ENCODE assay signal across 22 cellular contexts in genomic region chr5:16619136-16619535, GRCh38. TPM values are rescaled to one million over a fixed set of nuclear protein-coding genes. Genes with fewer than 3 reads are reported as not detected.
DNase-seq lines count a peak whose midpoint lies in the region; ATAC-seq and TF ChIP-seq lines count a peak whose summit lies in the region.
"Had no signal": no experiment of that assay in that cellular context is flagged by ENCODE, and none has a peak within 500 bp of the region (broad histone marks: within the 10 kb centered on the region; RNA-seq: fewer than 3 reads in every experiment).

No MANE protein-coding gene starts in this region.

- no peak for TF ChIP-seq CTCF in VCaP (conservative IDR thresholded peaks at IDR 0.05)
- no peak for TF ChIP-seq CTCF in activated CD8-positive, alpha-beta T cell treated with anti-CD3 and anti-CD28 coated beads for 36 hours (IDR thresholded peaks at IDR 0.05)

- no peaks in the 10 kb centered on the region for H3K27me3 Mint-ChIP-seq in activated CD8-positive, alpha-beta T cell treated with anti-CD3 and anti-CD28 coated beads for 36 hours
- H3K27me3 Mint-ChIP-seq: T-cell had no signal

- peak overlapping the region; percentile 95 for H3K27ac ChIP-seq in VCaP

- DNase-seq in activated CD8-positive, alpha-beta T cell treated with anti-CD3 and anti-CD28 coated beads for 36 hours = no peak
- DNase-seq in NCI-H1417 treated with DMSO at 0.1 percent for 48 hours (lab: John Stamatoyannopoulos, UW) = no peak
- DNase-seq: AML-193, COR-L47, DMS 273 treated with DMSO at 0.1 percent for 48 hours, DND-41, KG1, MV-4-11, NCI-H187 treated with DMSO at 0.1 percent for 48 hours, NCI-H2227 treated with DMSO at 0.1 percent for 48 hours, NCI-H510A treated with DMSO at 0.1 percent for 48 hours, PC-3, RPMI8226, SHP77 treated with DMSO at 0.1 percent for 48 hours, SK-N-SH, T-cell had no signal

- no peak overlapping the region for H3K4me3 Mint-ChIP-seq in activated CD8-positive, alpha-beta T cell treated with anti-CD3 and anti-CD28 coated beads for 36 hours
- H3K4me3 Mint-ChIP-seq: T-cell had no signal

- peaks cover 13% of the 10 kb centered on the region for H3K4me1 Mint-ChIP-seq in activated CD8-positive, alpha-beta T cell treated with anti-CD3 and anti-CD28 coated beads for 36 hours (ENCODE audit: low read depth)

- no peaks in the 10 kb centered on the region for H3K9me3 Mint-ChIP-seq in activated CD8-positive, alpha-beta T cell treated with anti-CD3 and anti-CD28 coated beads for 36 hours
- H3K9me3 Mint-ChIP-seq: T-cell had no signal

- peak; percentile 48 for ATAC-seq in GM18907 (IDR thresholded peaks at IDR 0.05; ENCODE audit: unreplicated experiment)
- peak; percentile 38 for ATAC-seq in HG03097 (IDR thresholded peaks at IDR 0.05; ENCODE audit: low FRiP score, unreplicated experiment)
- ATAC-seq in GM18873 (IDR thresholded peaks at IDR 0.05; ENCODE audit: low FRiP score, unreplicated experiment) = no peak
- ATAC-seq in activated CD8-positive, alpha-beta T cell treated with anti-CD3 and anti-CD28 coated beads for 36 hours = no peak
- ATAC-seq in HG02571 (IDR thresholded peaks at IDR 0.05; ENCODE audit: unreplicated experiment) = no peak
- ATAC-seq: PC-3, T-cell had no signal

- POLR2A ChIA-PET in activated CD8-positive, alpha-beta T cell treated with anti-CD3 and anti-CD28 coated beads for 36 hours (lab: Charles Lee) = interaction anchor here (2.1 kb wide), 1 partner anchor 67 kb away, joined by 5 read pairs; no protein-coding TSS in a partner anchor

- H3K27ac Mint-ChIP-seq in activated CD8-positive, alpha-beta T cell treated with anti-CD3 and anti-CD28 coated beads for 36 hours = no peak overlapping the region
- H3K27ac Mint-ChIP-seq: T-cell had no signal

- intact Hi-C loops in activated CD8-positive, alpha-beta T cell treated with anti-CD3 and anti-CD28 coated beads for 36 hours (cut with micrococcal nuclease) = no loop called here

- CTCF ChIA-PET in activated CD8-positive, alpha-beta T cell treated with anti-CD3 and anti-CD28 coated beads for 36 hours (lab: Charles Lee) = interaction anchor here (1.3 kb wide), 1 partner anchor 10 kb away, joined by 3 read pairs; no protein-coding TSS in a partner anchor

- peaks cover 14% of the 10 kb centered on the region for H3K36me3 Mint-ChIP-seq in activated CD8-positive, alpha-beta T cell treated with anti-CD3 and anti-CD28 coated beads for 36 hours (ENCODE audit: low read depth)

RNA-seq across cellular contexts. Expression of gene RETREG1, which starts 2.3 kb away (rescaled TPM):
- 10 to 100 TPM; 31.7 to 31.9 TPM for total RNA-seq in activated CD8-positive, alpha-beta T cell treated with anti-CD3 and anti-CD28 coated beads for 36 hours
- total RNA-seq: G401 had no signal

Comparison
In these comparisons a context has a peak if more than half of its experiments do, and no peak if none do; other contexts are left out.
1. ATAC-seq: peak in GM18907 (single experiment) and HG03097 (single experiment); none in GM18873 (single experiment), activated CD8-positive, alpha-beta T cell treated with anti-CD3 and anti-CD28 coated beads for 36 hours (single experiment) and HG02571 (single experiment).